ENCODE assay signal across 8 cellular contexts in genomic region chr15:70362911-70363310, GRCh38.
DNase-seq lines count a peak whose midpoint lies in the region; ATAC-seq and TF ChIP-seq lines count a peak whose summit lies in the region.

No MANE protein-coding gene starts in this region.

- peak; percentile 34 for DNase-seq in Daoy (ENCODE audit: low read depth)
- DNase-seq in NCI-H1092 (lab: John Stamatoyannopoulos, UW) = peak; percentile 19
- DNase-seq in coronary artery (ENCODE audit: low spot score) = peak; percentile 69
- peak; percentile 88 for DNase-seq in mesenteric fat pad (ENCODE audit: low spot score)
- no peak for DNase-seq in MV-4-11 (lab: John Stamatoyannopoulos, UW)

- peak; percentile 28 for TF ChIP-seq CTCF in coronary artery (IDR thresholded peaks at IDR 0.05)

- H3K27ac ChIP-seq in coronary artery = no peak overlapping the region

- no peak overlapping the region for H3K4me3 ChIP-seq in coronary artery

- ATAC-seq in GM18868 (IDR thresholded peaks at IDR 0.05; ENCODE audit: unreplicated experiment) = no peak
- no peak for ATAC-seq in GM21737 (IDR thresholded peaks at IDR 0.05; ENCODE audit: unreplicated experiment)
- ATAC-seq in GM18867 (IDR thresholded peaks at IDR 0.05; ENCODE audit: unreplicated experiment) = no peak
